ENCODE assay signal across 14 cellular contexts in the genomic region with DNA sequence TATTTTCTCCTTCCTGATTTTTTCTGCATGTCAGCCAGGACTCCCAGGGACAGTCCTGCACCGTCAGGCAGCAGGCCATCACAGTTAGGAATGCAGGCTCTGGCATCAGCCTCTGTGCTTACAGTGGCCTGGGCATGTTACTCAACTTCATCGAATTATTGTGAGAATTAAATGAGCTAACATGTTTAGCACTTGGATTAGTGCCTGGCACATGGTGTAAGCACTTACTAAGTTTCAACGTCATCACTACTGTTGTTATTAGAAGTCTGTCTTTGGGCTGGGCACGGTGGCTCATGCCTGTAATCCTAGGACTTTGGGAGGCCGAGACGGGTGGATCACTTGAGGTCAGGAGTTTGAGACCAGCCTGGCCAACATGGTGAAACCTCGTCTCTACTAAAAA. TPM values are rescaled to one million over a fixed set of nuclear protein-coding genes. Genes with fewer than 3 reads are reported as not detected.
A peak's percentile ranks its signal among the peaks of the same experiment; 100 is the strongest.
DNase-seq lines count a peak whose midpoint lies in the region; ATAC-seq, FAIRE-seq and TF ChIP-seq lines count a peak whose summit lies in the region.
"Had no signal": no experiment of that assay in that cellular context is flagged by ENCODE, and none has a peak within 500 bp of the region (broad histone marks: within the 10 kb centered on the region; RNA-seq: fewer than 3 reads in every experiment).

No MANE protein-coding gene starts in this region.

- WGBS in heart right ventricle, 2 donors: 59 to 67% methylated on average over 7 of the region's 7 CpGs

- ATAC-seq in heart right ventricle (peak; percentile 72 to 95 (median 86)), gastrocnemius medialis (peak; percentile 98 to 99)
- ATAC-seq: stimulated activated naive CD8-positive, alpha-beta T cell treated with anti-CD3 and anti-CD28 coated beads, Interleukin-15, amount 100 ng/mL, for 72 hours had no signal

- no peaks in the 10 kb centered on the region for H3K27me3 ChIP-seq in heart right ventricle
- H3K27me3 ChIP-seq in gastrocnemius medialis: no peaks in the 10 kb centered on the region
- no peaks in the 10 kb centered on the region; the same call in 1 of the 2 replicates for H3K27me3 ChIP-seq in H7 (ENCODE audit: control insufficient read depth, insufficient read depth, low read length)

- intact Hi-C loops in heart right ventricle (cut with DNase I) (no loop called here), gastrocnemius medialis (cut with DNase I; ENCODE audit: low total_unique reads) (loop anchor here (10.0 kb wide), 1 partner anchor 205 kb away; the partner anchor contains the start of genes CNST and TFB2M)

- no peak for TF ChIP-seq CTCF in astrocyte of the cerebellum (IDR thresholded peaks at IDR 0.05; ENCODE audit: low read depth, low read length, missing control alignments)
- TF ChIP-seq CTCF in heart right ventricle (IDR thresholded peaks at IDR 0.05): no peak
- no peak for TF ChIP-seq CTCF in gastrocnemius medialis (IDR thresholded peaks at IDR 0.05 in 4 of 5, conservative IDR thresholded peaks at IDR 0.05 in 1 of 5)

- H3K4me3 ChIP-seq in astrocyte of the cerebellum (ENCODE audit: low read depth, low read length) (no peak overlapping the region), heart right ventricle (no peak overlapping the region), gastrocnemius medialis (no peak overlapping the region), H7 (ENCODE audit: insufficient read depth, low read depth, low read length) (no peak overlapping the region)

- H3K4me1 ChIP-seq in heart right ventricle: peaks cover 0 to 4% (median 0%) of the 10 kb centered on the region in 9 donors
- H3K4me1 ChIP-seq in gastrocnemius medialis: no peaks in the 10 kb centered on the region

- DNase-seq in GM03348 (ENCODE audit: low spot score) (peak; percentile 83), astrocyte of the cerebellum (ENCODE audit: low read depth) (peak; percentile 62), heart right ventricle (no peak), gastrocnemius medialis (peak; percentile 67 to 82), NCI-H748 treated with DMSO at 0.1 percent for 48 hours (lab: John Stamatoyannopoulos, UW) (no peak), GM19240 (ENCODE audit: insufficient read length, low spot score) (no peak), GM19239 (ENCODE audit: insufficient read length, low spot score) (no peak), H7 (no peak)
- DNase-seq: activated CD4-positive, alpha-beta T cell treated with anti-CD3 and anti-CD28 coated beads for 4 hours; CD8-positive, alpha-beta memory T cell; NCI-H774; stimulated activated CD4-positive, alpha-beta T cell treated with anti-CD3 and anti-CD28 coated beads, Interleukin-2, amount 100 ng/mL, for 24 hours; stimulated activated naive CD8-positive, alpha-beta T cell treated with anti-CD3 and anti-CD28 coated beads, Interleukin-15, amount 100 ng/mL, for 72 hours had no signal

- H3K9me3 ChIP-seq in heart right ventricle (no peaks in the 10 kb centered on the region), gastrocnemius medialis (no peaks in the 10 kb centered on the region)

- H3K27ac ChIP-seq in heart right ventricle: peak overlapping the region in 4 of 10 donors; percentile 27 to 61 (median 42)
- peak overlapping the region; percentile 67 to 77 (median 71) for H3K27ac ChIP-seq in gastrocnemius medialis

- FAIRE-seq in GM19239 (lab: Jason Lieb, UNC): no peak
- FAIRE-seq: colon had no signal

- no peak for TF ChIP-seq POLR2A in gastrocnemius medialis (IDR thresholded peaks at IDR 0.05)

- H3K36me3 ChIP-seq in heart right ventricle (peaks cover 0 to 84% (median 9%) of the 10 kb centered on the region in 9 donors), gastrocnemius medialis (peaks cover 0 to 30% of the 10 kb centered on the region in 2 donors), H7 (replicated peaks; ENCODE audit: control insufficient read depth, insufficient read depth, low read length) (no peaks in the 10 kb centered on the region)

- in situ Hi-C loops in astrocyte of the cerebellum (cut with HindIII; ENCODE audit: low sequenced_read_pairs): no loop called here
- in situ Hi-C loops in gastrocnemius medialis (cut with MboI; ENCODE audit: low sequenced_read_pairs in 4 of 4): no loop called here

RNA-seq across cellular contexts. Expression of gene SCCPDH, which starts 45.1 kb away (rescaled TPM):
- total RNA-seq in heart right ventricle (10 to 100 TPM; 27.4 to 37.5 (median 31.5) TPM), gastrocnemius medialis (10 to 100 TPM; 28.3 to 43.0 (median 35.1) TPM)
- polyA plus RNA-seq in heart right ventricle: 10 to 100 TPM in 1 of 2 donors, 1 to 10 TPM in 1; 9.9 to 22.7 TPM
- 11.1 and 12.2 TPM in 2 replicates for total RNA-seq in H7 (2014; rRNA removed; shearing (Covaris generic))

Comparison
In these comparisons a context has a peak if more than half of its experiments do, and no peak if none do; other contexts are left out.
1. DNase-seq: peak in GM03348 (single experiment), astrocyte of the cerebellum (single experiment) and gastrocnemius medialis (2 of 2); none in heart right ventricle (0 of 2), NCI-H748 treated with DMSO at 0.1 percent for 48 hours (single experiment), GM19240 (single experiment), GM19239 (single experiment) and H7 (single experiment).